9 cellular contexts compared by ENCODE assay signal in the genomic region with DNA sequence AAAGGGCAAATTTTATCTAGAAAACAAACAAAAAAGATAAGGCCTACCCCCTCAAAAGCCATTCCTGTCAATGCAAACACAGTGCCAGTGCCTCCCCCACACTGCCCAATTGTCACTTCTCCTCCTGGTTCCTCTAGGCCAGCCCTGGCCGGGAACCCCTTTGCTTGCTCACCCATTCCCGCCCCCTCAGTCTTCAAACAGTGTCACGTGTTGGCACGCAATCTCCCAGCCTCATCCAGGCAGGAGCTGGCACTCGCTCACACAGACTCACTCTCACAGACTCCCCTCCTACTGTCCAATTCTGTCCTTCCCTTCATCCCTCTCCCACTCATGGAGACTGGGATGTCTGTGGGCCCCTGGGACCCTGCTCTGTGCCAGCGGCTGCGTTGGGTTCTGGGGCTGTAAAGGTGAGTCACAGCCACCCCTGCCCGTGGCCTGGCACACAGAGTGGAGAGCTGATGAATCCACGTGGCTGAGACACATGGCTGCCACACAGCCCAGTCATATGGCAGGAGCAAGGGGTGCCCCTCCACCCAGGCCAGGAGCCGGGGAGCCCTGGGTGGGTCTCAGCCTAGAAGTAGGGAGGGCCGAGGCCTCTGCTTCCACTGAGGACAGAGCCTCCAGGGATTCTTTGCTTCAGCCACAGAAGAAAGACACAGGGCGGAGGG. TPM values are rescaled to one million over a fixed set of nuclear protein-coding genes. Genes with fewer than 3 reads are reported as not detected.
DNase-seq lines count a peak whose midpoint lies in the region; ATAC-seq, FAIRE-seq and TF ChIP-seq lines count a peak whose summit lies in the region.
"Had no signal": no experiment of that assay in that cellular context is flagged by ENCODE, and none has a peak within 500 bp of the region (broad histone marks: within the 10 kb centered on the region; RNA-seq: fewer than 3 reads in every experiment).

No MANE protein-coding gene starts in this region.

- peak overlapping the region; percentile 50; the same call in 1 of the 2 replicates for H3K27ac ChIP-seq in SJCRH30
- peak overlapping the region; percentile 41 for H3K27ac ChIP-seq in endothelial cell of umbilical vein (ENCODE audit: insufficient read depth, low read depth, low read length)
- H3K27ac ChIP-seq in osteoblast (ENCODE audit: low read depth, low read length) = peak overlapping the region; percentile 97

- peaks cover 4 to 12% of the 10 kb centered on the region in 2 donors for H3K4me1 Mint-ChIP-seq in natural killer cell treated with Interleukin-12 subunit alpha and Interleukin-12 subunit beta and Interleukin-15 and Interleukin-18, amount 100 ng/mL, for 72 hours (ENCODE audit: low read depth in 2 of 2)

- H4K20me1 ChIP-seq in endothelial cell of umbilical vein (replicated peaks; ENCODE audit: control insufficient read depth, extremely low read depth, insufficient read depth, low read length) = no peaks in the 10 kb centered on the region
- no peaks in the 10 kb centered on the region for H4K20me1 ChIP-seq in osteoblast (ENCODE audit: insufficient read depth, low read length)

- H3K9me3 ChIP-seq in SJCRH30 (replicated peaks) (no peaks in the 10 kb centered on the region), endothelial cell of umbilical vein (replicated peaks; ENCODE audit: control insufficient read depth, insufficient read depth, low read length) (no peaks in the 10 kb centered on the region), osteoblast (ENCODE audit: low read depth, low read length) (no peaks in the 10 kb centered on the region)

- no TSS peak for BruUV-seq in endothelial cell of umbilical vein (replicated peaks; lab: Mats Ljungman, UMichigan)

- CTCF ChIA-PET in endothelial cell of umbilical vein (lab: Charles Lee) = interaction anchor here (1.0 to 1.4 kb wide), 4 partner anchors 8 to 66 kb away, joined by 3 to 9 read pairs (median 4); no protein-coding TSS in a partner anchor

- FAIRE-seq in endothelial cell of umbilical vein (lab: Jason Lieb, UNC) = no peak
- FAIRE-seq: A204.1 had no signal

- no peak overlapping the region for H3K4me2 ChIP-seq in endothelial cell of umbilical vein (ENCODE audit: insufficient read depth, low read length)
- H3K4me2 ChIP-seq in osteoblast (ENCODE audit: insufficient read depth, low read length) = peak overlapping the region; percentile 71

- ATAC-seq in natural killer cell treated with Interleukin-12 subunit alpha and Interleukin-12 subunit beta and Interleukin-15 and Interleukin-18, amount 100 ng/mL, for 72 hours = no peak
- ATAC-seq in HG02642 (IDR thresholded peaks at IDR 0.05; ENCODE audit: poor library complexity, unreplicated experiment) = no peak

- intact Hi-C loops in endothelial cell of umbilical vein (cut with micrococcal nuclease) = no loop called here

- H2AFZ ChIP-seq in endothelial cell of umbilical vein (ENCODE audit: low read depth, low read length) (peak overlapping the region; percentile 40), osteoblast (ENCODE audit: low read length) (peak overlapping the region; percentile 36)

- no peak for TF ChIP-seq POLR2A in endothelial cell of umbilical vein (IDR thresholded peaks at IDR 0.05; ENCODE audit: low read depth, low read length)

- no peak overlapping the region for H3K4me3 Mint-ChIP-seq in natural killer cell treated with Interleukin-12 subunit alpha and Interleukin-12 subunit beta and Interleukin-15 and Interleukin-18, amount 100 ng/mL, for 72 hours

- H3K4me1 ChIP-seq in SJCRH30 (peaks cover 41% of the 10 kb centered on the region), endothelial cell of umbilical vein (ENCODE audit: control insufficient read depth, extremely low read depth, insufficient read depth, low read length) (peaks cover 21% of the 10 kb centered on the region), osteoblast (ENCODE audit: insufficient read depth, low read length) (peaks cover 39% of the 10 kb centered on the region)

- POLR2A ChIA-PET in endothelial cell of umbilical vein (lab: Charles Lee) = no interaction called here

- H3K9me1 ChIP-seq in endothelial cell of umbilical vein (replicated peaks; ENCODE audit: control insufficient read depth, extremely low read depth, insufficient read depth, low read length) = no peaks in the 10 kb centered on the region

- H3K36me3 ChIP-seq in SJCRH30 (0 out of 2 replicates have a peak, but pooled peaks cover 4% of the 10 kb centered on the region), endothelial cell of umbilical vein (ENCODE audit: control insufficient read depth in 2 of 2, extremely low read depth in 1 of 2, insufficient read depth in 2 of 2, low read length in 2 of 2) (peaks cover 0 to 5% of the 10 kb centered on the region in 2 experiments), osteoblast (ENCODE audit: insufficient read depth, low read length) (peaks cover 10% of the 10 kb centered on the region)

- no peaks in the 10 kb centered on the region for H3K9me3 Mint-ChIP-seq in natural killer cell treated with Interleukin-12 subunit alpha and Interleukin-12 subunit beta and Interleukin-15 and Interleukin-18, amount 100 ng/mL, for 72 hours

- H3K9ac ChIP-seq in endothelial cell of umbilical vein (replicated peaks; ENCODE audit: extremely low read depth, insufficient read depth, low read length) = peak overlapping the region; percentile 4

- H3K4me3 ChIP-seq in SJCRH30 (no peak overlapping the region), endothelial cell of umbilical vein (replicated peaks in 1 of 3; ENCODE audit: insufficient read depth in 1 of 3, low read depth in 1 of 3, low read length in 3 of 3) (no peak overlapping the region), osteoblast (ENCODE audit: insufficient read depth, low read length) (peak overlapping the region; percentile 36)

- dilution Hi-C loops in endothelial cell of umbilical vein (cut with MboI; ENCODE audit: extremely low pct_ligation_motif_present, low sequenced_read_pairs) = no loop called here

- H3K79me2 ChIP-seq in endothelial cell of umbilical vein (ENCODE audit: control insufficient read depth, insufficient read depth, low read length) (no peaks in the 10 kb centered on the region), osteoblast (ENCODE audit: insufficient read depth, low read length) (peaks cover 9% of the 10 kb centered on the region)

- no peak for TF ChIP-seq CTCF in endothelial cell of umbilical vein (IDR thresholded peaks at IDR 0.05; ENCODE audit: extremely low read depth in 1 of 2, insufficient read depth in 1 of 2, low read depth in 1 of 2, low read length in 2 of 2)
- no peak for TF ChIP-seq CTCF in osteoblast (IDR thresholded peaks at IDR 0.05; ENCODE audit: extremely low read depth, low read depth, low read length)

- peak overlapping the region in 1 of 2 donors; percentile 57 for H3K27ac Mint-ChIP-seq in natural killer cell treated with Interleukin-12 subunit alpha and Interleukin-12 subunit beta and Interleukin-15 and Interleukin-18, amount 100 ng/mL, for 72 hours

- H3K27me3 ChIP-seq in SJCRH30 = no peaks in the 10 kb centered on the region
- no peaks in the 10 kb centered on the region for H3K27me3 ChIP-seq in endothelial cell of umbilical vein (ENCODE audit: control insufficient read depth in 2 of 2, insufficient read depth in 2 of 2, low read length in 2 of 2)
- H3K27me3 ChIP-seq in osteoblast (ENCODE audit: insufficient read depth, low read length) = no peaks in the 10 kb centered on the region

- no peaks in the 10 kb centered on the region for H3K27me3 Mint-ChIP-seq in natural killer cell treated with Interleukin-12 subunit alpha and Interleukin-12 subunit beta and Interleukin-15 and Interleukin-18, amount 100 ng/mL, for 72 hours

- peaks cover 5% of the 10 kb centered on the region for H3K36me3 Mint-ChIP-seq in natural killer cell treated with Interleukin-12 subunit alpha and Interleukin-12 subunit beta and Interleukin-15 and Interleukin-18, amount 100 ng/mL, for 72 hours

- peak; percentile 40 for DNase-seq in DMS 273 (lab: John Stamatoyannopoulos, UW; ENCODE audit: unreplicated experiment)
- DNase-seq in DMS 273 treated with DMSO at 0.1 percent for 48 hours (lab: John Stamatoyannopoulos, UW) = no peak
- no peak for DNase-seq in SJCRH30
- peak; percentile 36 for DNase-seq in endothelial cell of umbilical vein (ENCODE audit: low read depth, low spot score)
- peak; percentile 98 for DNase-seq in osteoblast (ENCODE audit: insufficient read length, low spot score, missing footprints)
- no peak for DNase-seq in natural killer cell treated with Interleukin-12 subunit alpha and Interleukin-12 subunit beta and Interleukin-15 and Interleukin-18, amount 100 ng/mL, for 72 hours (ENCODE audit: low spot score)
- no peak for DNase-seq in GM19240 (ENCODE audit: insufficient read length, low spot score)

TF ChIP-seq in endothelial cell of umbilical vein, 7 proteins besides CTCF, POLR2A, EP300 and RAD21:
- TF ChIP-seq JUN (IDR thresholded peaks at IDR 0.05; ENCODE audit: borderline replicate concordance, insufficient read depth, insufficient read length, low read depth) = no peak
- TF ChIP-seq POLR2AphosphoS5 (IDR thresholded peaks at IDR 0.05; ENCODE audit: insufficient read depth, low read depth, low read length) = no peak
- no peak for TF ChIP-seq GATA2 (IDR thresholded peaks at IDR 0.05; ENCODE audit: insufficient read depth, insufficient read length, low read depth, low read length)
- no peak for TF ChIP-seq FOS (IDR thresholded peaks at IDR 0.05; ENCODE audit: borderline replicate concordance, insufficient read depth, low read length)
- TF ChIP-seq, protein P1, sequence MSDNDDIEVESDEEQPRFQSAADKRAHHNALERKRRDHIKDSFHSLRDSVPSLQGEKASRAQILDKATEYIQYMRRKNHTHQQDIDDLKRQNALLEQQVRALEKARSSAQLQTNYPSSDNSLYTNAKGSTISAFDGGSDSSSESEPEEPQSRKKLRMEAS (IDR thresholded peaks at IDR 0.05; ENCODE audit: insufficient read depth, insufficient read length) = no peak

RNA-seq across cellular contexts. Expression of a gene that starts 54.8 kb away (rescaled TPM):
- 21.3 and 24.4 TPM in 2 replicates for total RNA-seq in SJCRH30 (2014; rRNA removed; shearing (Covaris generic))
- 37.6 and 44.4 TPM in 2 replicates for total RNA-seq in endothelial cell of umbilical vein
- 57.9 and 68.2 TPM in 2 replicates for polyA plus RNA-seq in endothelial cell of umbilical vein
- 41.6 and 45.9 TPM in 2 replicates for polyA plus RNA-seq in endothelial cell of umbilical vein (2011; cell fraction: cytosol; rRNA removed)
- polyA plus RNA-seq in endothelial cell of umbilical vein (2011; cell fraction: nucleus; rRNA removed) = 48.6 and 57.9 TPM in 2 replicates
- 45.9 and 52.6 TPM in 2 replicates for polyA plus RNA-seq in endothelial cell of umbilical vein (2012)
- polyA minus RNA-seq in endothelial cell of umbilical vein = 55.4 and 64.1 TPM in 2 replicates
- 42.9 TPM for polyA minus RNA-seq in endothelial cell of umbilical vein (2011; cell fraction: cytosol; rRNA and poly(A)+ RNA removed)
- polyA minus RNA-seq in endothelial cell of umbilical vein (2011; cell fraction: nucleus; rRNA and poly(A)+ RNA removed) = 49.7 and 64.7 TPM in 2 replicates
- total RNA-seq in osteoblast = 72.7 and 83.7 TPM in 2 replicates
- 10 to 100 TPM; 33.6 to 50.9 TPM for total RNA-seq in natural killer cell treated with Interleukin-12 subunit alpha and Interleukin-12 subunit beta and Interleukin-15 and Interleukin-18, amount 100 ng/mL, for 72 hours

Comparison
In these comparisons a context has a peak if more than half of its experiments do, and no peak if none do; other contexts are left out.
1. DNase-seq: peak in DMS 273 (single experiment), endothelial cell of umbilical vein (single experiment) and osteoblast (single experiment); none in DMS 273 treated with DMSO at 0.1 percent for 48 hours (single experiment), SJCRH30 (0 of 2), natural killer cell treated with Interleukin-12 subunit alpha and Interleukin-12 subunit beta and Interleukin-15 and Interleukin-18, amount 100 ng/mL, for 72 hours (single experiment) and GM19240 (single experiment).
2. H3K27ac ChIP-seq: peak in every context shown above with its lines; median percentile 97 in osteoblast; 50 in SJCRH30; 41 in endothelial cell of umbilical vein.